Comparison of ENCODE assay signal across 1 cellular context in genomic region chr1:204521941-204522521, GRCh38.
A peak's percentile ranks its signal among the peaks of the same experiment; 100 is the strongest.
TF ChIP-seq lines count a peak whose summit lies in the region.

No MANE protein-coding gene starts in this region.

TF ChIP-seq in HEK293, 187 proteins besides CTCF, POLR2A, EP300 and RAD21:
- peak; percentile 93 for TF ChIP-seq ZNF121 (tag by site-specific recombination; IDR thresholded peaks at IDR 0.05)
